ENCODE assay signal across 8 cellular contexts in genomic region chr2:3519255-3520190, GRCh38. TPM values are rescaled to one million over a fixed set of nuclear protein-coding genes. Genes with fewer than 3 reads are reported as not detected.
DNase-seq lines count a peak whose midpoint lies in the region; FAIRE-seq and TF ChIP-seq lines count a peak whose summit lies in the region.

Gene ADI1, minus strand, starts transcription at chr2:3519531. Its CDS starts 44 bp downstream, at chr2:3519487.

- H3K9me3 Mint-ChIP-seq in HFFc6, result peaks cover 8% of the 10 kb centered on the region; the same call in 1 of the 2 replicates

- peak within 1 kb of the TSS; percentile 88 for H3K4me3 Mint-ChIP-seq in HFFc6

- intact Hi-C loops in vagina (cut with DNase I), result no loop called here

- H3K36me3 Mint-ChIP-seq in HFFc6 (ENCODE audit: low read depth), result peaks cover 25% of the 10 kb centered on the region

- DNase-seq in GM12892 (ENCODE audit: insufficient read length) (peak; percentile 69), HFFc6 (peak; percentile 60), MV-4-11 (lab: John Stamatoyannopoulos, UW) (peak; percentile 76), T-helper 1 cell (peak; percentile 59 to 85 (median 67)), amygdala (lab: John Stamatoyannopoulos, UW) (peak in 50 of 56 donors; percentile 25 to 84 (median 70)), right atrium auricular region (ENCODE audit: low spot score) (peak; percentile 91), putamen (ENCODE audit: low spot score) (peak; percentile 74), vagina (ENCODE audit: extremely low spot score in 2 of 2) (no peak)

- no peaks in the 10 kb centered on the region for H3K9me3 ChIP-seq in right atrium auricular region
- H3K9me3 ChIP-seq in vagina, result no peaks in the 10 kb centered on the region

- H3K27ac ChIP-seq in right atrium auricular region (peak within 1 kb of the TSS; percentile 96 to 100), vagina (peak within 1 kb of the TSS; percentile 94)

- H3K36me3 ChIP-seq in right atrium auricular region (peaks cover 5% of the 10 kb centered on the region), vagina (no peaks in the 10 kb centered on the region)

- no peak for FAIRE-seq in GM12892 (lab: Jason Lieb, UNC)

- peak within 1 kb of the TSS; percentile 87 to 96 for H3K4me3 ChIP-seq in right atrium auricular region
- H3K4me3 ChIP-seq in vagina, result peak within 1 kb of the TSS; percentile 69 to 82

- H3K27me3 ChIP-seq in right atrium auricular region (no peaks in the 10 kb centered on the region), vagina (no peaks in the 10 kb centered on the region)

- TF ChIP-seq POLR2A in GM12892 (IDR thresholded peaks at IDR 0.05; ENCODE audit: low read depth, low read length) (peak; percentile 73; the same call in 1 of the 2 replicates), vagina (IDR thresholded peaks at IDR 0.05) (peak in 1 of 2 donors; percentile 72)

- H3K27me3 Mint-ChIP-seq in HFFc6 (ENCODE audit: insufficient read depth), result peaks cover 1% of the 10 kb centered on the region

- peaks cover 51% of the 10 kb centered on the region for H3K4me1 Mint-ChIP-seq in HFFc6 (ENCODE audit: low read depth)

- peaks cover 0 to 59% of the 10 kb centered on the region in 2 donors for H3K4me1 ChIP-seq in right atrium auricular region
- H3K4me1 ChIP-seq in vagina, result peaks cover 13% of the 10 kb centered on the region

- TF ChIP-seq CTCF in HFFc6 (IDR thresholded peaks at IDR 0.05) (no peak), right atrium auricular region (IDR thresholded peaks at IDR 0.05) (no peak), vagina (IDR thresholded peaks at IDR 0.05) (no peak)

- H3K27ac Mint-ChIP-seq in HFFc6, result peak within 1 kb of the TSS; percentile 77

RNA-seq across cellular contexts. Expression of gene ADI1, which starts in this region (rescaled TPM):
- polyA plus RNA-seq in GM12892 (2012; ENCODE audit: missing spikeins), result 15.3 TPM
- total RNA-seq in HFFc6 (2021; fragmentation: NEBNext Ultra II Directional; extraction: Animal tissue kit (Norgen Biotek cat#: 25700)), result 10 to 100 TPM; 66.6 to 94.2 (median 75.5) TPM
- total RNA-seq in right atrium auricular region, result 100 to 1,000 TPM; 130 to 184 TPM
- 26.3 TPM for total RNA-seq in vagina

Comparison
In these comparisons a context has a peak if more than half of its experiments do, and no peak if none do; other contexts are left out.
1. DNase-seq: peak in GM12892 (single experiment), HFFc6 (single experiment), MV-4-11 (single experiment), T-helper 1 cell (5 of 5), amygdala (50 of 56), right atrium auricular region (single experiment) and putamen (single experiment); none in vagina (0 of 2).